In the genomic region with DNA sequence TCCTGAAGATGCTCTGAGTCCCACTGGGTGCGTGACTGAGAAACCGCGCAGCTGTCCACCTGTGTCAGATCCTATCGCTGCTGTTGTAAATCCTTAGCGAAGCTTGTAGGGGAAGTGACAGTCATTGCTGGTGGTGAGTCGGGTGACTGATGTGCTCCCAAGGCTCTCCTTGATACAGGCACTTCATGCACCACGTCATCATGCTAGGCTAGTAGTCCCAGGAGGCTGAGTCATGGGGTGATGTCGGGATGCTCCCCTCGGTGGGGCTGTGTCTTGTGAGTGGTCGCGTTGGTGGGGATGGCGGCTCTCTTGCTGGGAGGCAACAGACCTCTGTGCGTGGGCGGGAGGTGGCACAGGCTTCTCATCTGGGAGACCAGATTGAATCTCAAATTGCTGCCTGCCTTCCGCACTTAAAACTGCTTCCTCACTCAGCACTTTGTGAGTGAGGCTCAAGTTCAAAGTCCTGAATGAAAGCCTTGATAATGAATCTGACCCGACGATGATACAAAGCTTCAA, we compare ENCODE assay signal across 10 cellular contexts.
DNase-seq lines count a peak whose midpoint lies in the region; ATAC-seq, FAIRE-seq and TF ChIP-seq lines count a peak whose summit lies in the region.
"Had no signal": no experiment of that assay in that cellular context is flagged by ENCODE, and none has a peak within 500 bp of the region (broad histone marks: within the 10 kb centered on the region; RNA-seq: fewer than 3 reads in every experiment).

No MANE protein-coding gene starts in this region.

- CTCF ChIA-PET in GM12878 (lab: Yijun Ruan, JAX), result interaction anchor here (1.2 to 1.7 kb wide), 3 partner anchors 24 to 96 kb away, joined by 3 to 5 read pairs (median 3); no protein-coding TSS in a partner anchor

- no peak for TF ChIP-seq POLR2A in GM12878 (IDR thresholded peaks at IDR 0.05; ENCODE audit: low read depth, low read length)

- no peaks in the 10 kb centered on the region for H3K9me3 Mint-ChIP-seq in nephron

- peaks cover 23% of the 10 kb centered on the region for H3K27me3 Mint-ChIP-seq in nephron (ENCODE audit: low read depth)

- H3K27me3 ChIP-seq in GM12878 (replicated peaks in 1 of 2; ENCODE audit: control insufficient read depth in 2 of 2, insufficient read depth in 2 of 2, low read length in 1 of 2), result no peaks in the 10 kb centered on the region; a peak in 1 of 4 replicates

- TF ChIP-seq RAD21 in Ishikawa (IDR thresholded peaks at IDR 0.05; ENCODE audit: low read depth) (no peak), GM12878 (IDR thresholded peaks at IDR 0.05; ENCODE audit: insufficient read depth, low read depth, low read length) (no peak)

- H3K4me2 ChIP-seq in GM12878 (ENCODE audit: control insufficient read depth, insufficient read depth), result no peak overlapping the region

- in situ Hi-C loops in GM12878 (cut with MboI), result no loop called here

- no peak for ATAC-seq in GM12878
- ATAC-seq in GM21825 (IDR thresholded peaks at IDR 0.05; ENCODE audit: unreplicated experiment), result no peak

- no peaks in the 10 kb centered on the region for H3K36me3 ChIP-seq in GM12878 (ENCODE audit: control insufficient read depth in 2 of 2, insufficient read depth in 2 of 2, low read length in 1 of 2)

- H3K4me3 ChIP-seq in GM12878, result no peak overlapping the region

- no peak overlapping the region for H3K9ac ChIP-seq in GM12878 (ENCODE audit: control insufficient read depth, insufficient read depth, low read length)

- no peak overlapping the region for H3K27ac ChIP-seq in GM12878 (ENCODE audit: control insufficient read depth, insufficient read depth)

- no peaks in the 10 kb centered on the region for H3K4me1 ChIP-seq in GM12878 (ENCODE audit: control insufficient read depth, insufficient read depth, low read length)

- no peak overlapping the region for H2AFZ ChIP-seq in GM12878 (ENCODE audit: control insufficient read depth, low read depth, low read length)

- H3K9me3 ChIP-seq in GM12878 (replicated peaks; ENCODE audit: control insufficient read depth, insufficient read depth, low read length), result no peaks in the 10 kb centered on the region

- intact Hi-C loops in GM12878 (cut with micrococcal nuclease; ENCODE audit: unreplicated experiment), result no loop called here

- WGBS in GM12878 (ENCODE audit: insufficient coverage, insufficient replicate concordance, low lambda C conversion rate, missing lambda C conversion rate), result 45% methylated on average over 17 of the region's 17 CpGs

- H4K20me1 ChIP-seq in GM12878 (ENCODE audit: control insufficient read depth, insufficient read depth), result no peaks in the 10 kb centered on the region

- no peak for FAIRE-seq in GM12878 (lab: Jason Lieb, UNC)
- FAIRE-seq: TTC549 had no signal

- POLR2A ChIA-PET in GM12878 (lab: Charles Lee), result no interaction called here

- H3K36me3 Mint-ChIP-seq in nephron (ENCODE audit: low read depth), result no peaks in the 10 kb centered on the region

- no TSS peak for BruUV-seq in GM12878 (replicated peaks; lab: Mats Ljungman, UMichigan)

- peak overlapping the region in 2 of 3 experiments; percentile 40 to 44 for H3K27ac Mint-ChIP-seq in nephron

- RAD21 ChIA-PET in GM12878 (lab: Charles Lee; ENCODE audit: unreplicated experiment), result no interaction called here

- no peaks in the 10 kb centered on the region for H3K79me2 ChIP-seq in GM12878 (ENCODE audit: control insufficient read depth, insufficient read depth, low read length)

- DNase-seq in COLO668 (lab: John Stamatoyannopoulos, UW; ENCODE audit: unreplicated experiment) (peak; percentile 4), GM12878 (ENCODE audit: low read depth, low spot score) (no peak), putamen (ENCODE audit: low spot score) (no peak), NCI-H1930 (lab: John Stamatoyannopoulos, UW) (no peak), pons (ENCODE audit: low spot score) (no peak)
- DNase-seq: NCI-H187 treated with DMSO at 0.1 percent for 48 hours had no signal

- peak overlapping the region in 1 of 3 experiments; percentile 17 for H3K4me3 Mint-ChIP-seq in nephron

- H3K4me1 Mint-ChIP-seq in nephron, result peaks cover 23% of the 10 kb centered on the region

- TF ChIP-seq CTCF in GM12878 (IDR thresholded peaks at IDR 0.05 in 2 of 3, conservative IDR thresholded peaks at IDR 0.05 in 1 of 3; ENCODE audit: control insufficient read depth in 2 of 3, extremely low read depth in 1 of 3, insufficient read depth in 1 of 3, low read depth in 3 of 3, low read length in 3 of 3), result no peak
- TF ChIP-seq CTCF in nephron (IDR thresholded peaks at IDR 0.05; ENCODE audit: unreplicated experiment in 3 of 3), result no peak

- SMC1A ChIA-PET in GM12878 (lab: Charles Lee; ENCODE audit: uncharacterized antibody, unreplicated experiment), result interaction anchor here (1.1 kb wide), 2 partner anchors 11 to 156 kb away, joined by 3 to 4 read pairs; no protein-coding TSS in a partner anchor

- TF ChIP-seq EP300 in Ishikawa (IDR thresholded peaks at IDR 0.05; ENCODE audit: borderline replicate concordance) (no peak), GM12878 (IDR thresholded peaks at IDR 0.05; ENCODE audit: borderline replicate concordance in 1 of 2, control insufficient read depth in 1 of 2, low read depth in 2 of 2, low read length in 2 of 2) (no peak)

TF ChIP-seq in Ishikawa, 13 proteins besides CTCF, POLR2A, EP300 and RAD21:
- TF ChIP-seq EGR1 (IDR thresholded peaks at IDR 0.05) (0 out of 2 replicates have a peak, but pooled peaks have one; percentile 26), ZBTB7A (IDR thresholded peaks at IDR 0.05; ENCODE audit: low read depth) (no peak)

TF ChIP-seq in GM12878, 131 proteins besides CTCF, POLR2A, EP300 and RAD21:
- TF ChIP-seq MEF2B (IDR thresholded peaks at IDR 0.05; ENCODE audit: partially characterized antibody, poor library complexity, severe bottlenecking) (no peak), BCL3 (IDR thresholded peaks at IDR 0.05; ENCODE audit: borderline replicate concordance, insufficient read depth, low read depth, low read length, poor library complexity, severe bottlenecking) (peak; percentile 69), KLF5 (IDR thresholded peaks at IDR 0.05; ENCODE audit: partially characterized antibody) (no peak), CBX3 (IDR thresholded peaks at IDR 0.05; ENCODE audit: borderline replicate concordance, low read depth) (no peak)
